ENCODE assay signal across 21 cellular contexts in the genomic region with DNA sequence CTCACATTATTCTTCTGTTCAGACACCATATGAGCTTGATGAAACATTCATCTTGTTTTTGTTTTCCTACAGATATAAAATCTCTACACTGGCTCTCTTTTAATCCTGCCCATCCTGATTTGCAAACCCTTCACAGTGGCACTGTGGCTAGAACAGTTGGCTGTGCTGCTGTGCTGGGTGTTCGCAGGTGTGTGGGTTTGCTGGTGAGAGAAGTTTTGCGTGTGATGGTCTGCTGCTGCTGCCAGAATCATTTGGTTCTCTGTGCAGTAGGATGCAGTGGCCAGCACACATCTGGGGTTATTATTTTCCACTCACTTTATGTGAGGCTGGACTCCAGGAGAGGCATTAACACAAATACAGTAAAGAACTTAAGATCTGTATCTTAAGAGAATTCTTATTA. TPM values are rescaled to one million over a fixed set of nuclear protein-coding genes. Genes with fewer than 3 reads are reported as not detected.
A peak's percentile ranks its signal among the peaks of the same experiment; 100 is the strongest.
DNase-seq lines count a peak whose midpoint lies in the region; ATAC-seq, FAIRE-seq and TF ChIP-seq lines count a peak whose summit lies in the region.
"Had no signal": no experiment of that assay in that cellular context is flagged by ENCODE, and none has a peak within 500 bp of the region (broad histone marks: within the 10 kb centered on the region; RNA-seq: fewer than 3 reads in every experiment).

No MANE protein-coding gene starts in this region.

- H3K4me3 ChIP-seq in coronary artery = no peak overlapping the region
- H3K4me3 ChIP-seq: BLaER1 treated with 17β-estradiol and CSF1 and Interleukin-3, amounts not matched to agents 10 nM and 100 nM had no signal

- DNase-seq in GM12892 (ENCODE audit: insufficient read length) (no peak), germinal center (ENCODE audit: low spot score) (peak; percentile 58), coronary artery (ENCODE audit: low spot score) (no peak), hepatic stellate cell (ENCODE audit: low spot score) (no peak)
- DNase-seq: Caco-2; CD4-positive, alpha-beta memory T cell; GF-D8; GOT3; HCEC 1CT; MV-4-11; NCI-H1105 treated with DMSO at 0.1 percent for 48 hours; NCI-H2029 treated with DMSO at 0.1 percent for 48 hours; NCI-H2171; NCI-H345; NCI-H524; NCI-H82; SIG-M5 had no signal

- no peak for TF ChIP-seq CTCF in coronary artery (IDR thresholded peaks at IDR 0.05)

- TF ChIP-seq POLR2A in GM12892 (IDR thresholded peaks at IDR 0.05; ENCODE audit: low read depth, low read length) = no peak

- FAIRE-seq in GM12892 (lab: Jason Lieb, UNC) = peak; percentile 74

- peak overlapping the region; percentile 4 for H3K27ac Mint-ChIP-seq in stimulated activated memory B cell treated with anti-CD40 and anti-IgM and Interleukin-4, amounts not matched to agents 10 μg/mL and 1 μg/mL and 100 μg/mL, for 72 hours
- H3K27ac Mint-ChIP-seq: CD4-positive, alpha-beta memory T cell had no signal

- peaks cover 2% of the 10 kb centered on the region for H3K36me3 Mint-ChIP-seq in stimulated activated memory B cell treated with anti-CD40 and anti-IgM and Interleukin-4, amounts not matched to agents 10 μg/mL and 1 μg/mL and 100 μg/mL, for 72 hours
- H3K36me3 Mint-ChIP-seq: CD4-positive, alpha-beta memory T cell had no signal

- no peaks in the 10 kb centered on the region for H3K27me3 Mint-ChIP-seq in stimulated activated memory B cell treated with anti-CD40 and anti-IgM and Interleukin-4, amounts not matched to agents 10 μg/mL and 1 μg/mL and 100 μg/mL, for 72 hours

- peak; percentile 43 for ATAC-seq in GM21717 (IDR thresholded peaks at IDR 0.05; ENCODE audit: unreplicated experiment)
- ATAC-seq in stimulated activated memory B cell treated with anti-CD40 and anti-IgM and Interleukin-4, amounts not matched to agents 10 μg/mL and 1 μg/mL and 100 μg/mL, for 72 hours = peak; percentile 56
- no peak for ATAC-seq in HG03159 (IDR thresholded peaks at IDR 0.05; ENCODE audit: unreplicated experiment)

- no peak overlapping the region for H3K27ac ChIP-seq in coronary artery
- H3K27ac ChIP-seq: BLaER1 treated with 17β-estradiol and CSF1 and Interleukin-3, amounts not matched to agents 10 nM and 100 nM had no signal

- peaks cover 31% of the 10 kb centered on the region for H3K4me1 Mint-ChIP-seq in stimulated activated memory B cell treated with anti-CD40 and anti-IgM and Interleukin-4, amounts not matched to agents 10 μg/mL and 1 μg/mL and 100 μg/mL, for 72 hours

- H3K4me3 Mint-ChIP-seq in stimulated activated memory B cell treated with anti-CD40 and anti-IgM and Interleukin-4, amounts not matched to agents 10 μg/mL and 1 μg/mL and 100 μg/mL, for 72 hours = no peak overlapping the region
- H3K4me3 Mint-ChIP-seq: CD4-positive, alpha-beta memory T cell had no signal

- H3K9me3 Mint-ChIP-seq in stimulated activated memory B cell treated with anti-CD40 and anti-IgM and Interleukin-4, amounts not matched to agents 10 μg/mL and 1 μg/mL and 100 μg/mL, for 72 hours = peaks cover 3% of the 10 kb centered on the region

RNA-seq across cellular contexts. Expression of a gene that starts 16.0 kb away (rescaled TPM):
- 97.1 TPM for polyA plus RNA-seq in GM12892 (2012; ENCODE audit: missing spikeins)
